35 cellular contexts compared by ENCODE assay signal in genomic region chr9:17735859-17736258, GRCh38.
"Had no signal": no experiment of that assay in that cellular context is flagged by ENCODE, and none has a peak within 500 bp of the region (broad histone marks: within the 10 kb centered on the region; RNA-seq: fewer than 3 reads in every experiment).

No MANE protein-coding gene starts in this region.

- ATAC-seq: activated CD8-positive, alpha-beta T cell treated with anti-CD3 and anti-CD28 coated beads for 36 hours; activated naive CD4-positive, alpha-beta T cell treated with anti-CD3 and anti-CD28 coated beads, Interleukin-2, amount 50 U/mL, for 72 hours; activated T-cell treated with anti-CD3 and anti-CD28 coated beads, Interleukin-2, amount 50 U/mL, for 4 hours; activated T-cell treated with anti-CD3 and anti-CD28 coated beads, Interleukin-2, amount 50 U/mL, for 72 hours; activated T-helper 17 cell treated with anti-CD3 and anti-CD28 coated beads, Interleukin-2, amount 50 U/mL, for 72 hours had no signal

- H3K27ac ChIP-seq: adrenal gland, ascending aorta, cardiac muscle cell, colonic mucosa had no signal

- H3K4me3 ChIP-seq: adrenal gland, ascending aorta, cardiac muscle cell, colonic mucosa had no signal

- H3K9me3 Mint-ChIP-seq: brain had no signal

- H3K27me3 ChIP-seq: adrenal gland, ascending aorta, cardiac muscle cell, colonic mucosa had no signal

- H3K27me3 Mint-ChIP-seq: activated B cell treated with CpG ODN at 0.5 μM for 24 hours; activated CD4-positive, alpha-beta memory T cell treated with anti-CD3 and anti-CD28 coated beads for 36 hours; activated CD4-positive, alpha-beta T cell treated with anti-CD3 and anti-CD28 coated beads, Interleukin-2, amount 10 ng/mL, durations not matched to agents 24 days and 14 days; activated CD8-positive, alpha-beta T cell treated with anti-CD3 and anti-CD28 coated beads for 36 hours; activated naive CD8-positive, alpha-beta T cell treated with anti-CD3 and anti-CD28 coated beads for 36 hours; activated T-helper 17 cell treated with anti-CD3 and anti-CD28 coated beads, Interleukin-2, amount 50 U/mL, for 72 hours; brain; central memory CD8-positive, alpha-beta T cell had no signal

- H3K36me3 Mint-ChIP-seq: activated CD4-positive, alpha-beta memory T cell treated with anti-CD3 and anti-CD28 coated beads for 36 hours; activated naive CD8-positive, alpha-beta T cell treated with anti-CD3 and anti-CD28 coated beads for 36 hours; brain had no signal

- H3K4me3 Mint-ChIP-seq: activated B cell treated with CpG ODN at 0.5 μM for 24 hours; activated CD4-positive, alpha-beta memory T cell treated with anti-CD3 and anti-CD28 coated beads for 36 hours; activated CD4-positive, alpha-beta T cell treated with anti-CD3 and anti-CD28 coated beads, Interleukin-2, amount 10 ng/mL, durations not matched to agents 24 days and 14 days; activated CD8-positive, alpha-beta T cell treated with anti-CD3 and anti-CD28 coated beads for 36 hours; activated naive CD4-positive, alpha-beta T cell treated with anti-CD3 and anti-CD28 coated beads for 36 hours; activated naive CD8-positive, alpha-beta T cell treated with anti-CD3 and anti-CD28 coated beads for 36 hours; activated T-cell treated with anti-CD3 and anti-CD28 coated beads, Interleukin-2, amount 50 U/mL, for 4 hours; activated T-cell treated with anti-CD3 and anti-CD28 coated beads, Interleukin-2, amount 50 U/mL, for 72 hours; activated T-helper 1 cell treated with anti-CD3 and anti-CD28 coated beads, Interleukin-12 subunit alpha, Interleukin-12 subunit beta, Interleukin-2, Interleukin-4 antibody, amounts not matched to agents 30 ng/mL and 10 ng/mL and 1 ng/mL, durations not matched to agents 14 hours and 24 hours and 36 hours; activated T-helper 17 cell treated with anti-CD3 and anti-CD28 coated beads, Interleukin-2, amount 50 U/mL, for 72 hours; brain; central memory CD8-positive, alpha-beta T cell; T-helper 1 cell treated with Interleukin-12 subunit alpha and Interleukin-12 subunit beta and Interleukin-4 antibody, amounts not matched to agents 30 μg/mL and 1 μg/mL, for 36 hours; T-helper 2 cell treated with Interferon-gamma antibody and Interleukin-4, amounts not matched to agents 5 μg/mL and 100 μg/mL, for 36 hours had no signal

- DNase-seq: activated B cell treated with CpG ODN at 0.5 μM for 24 hours; activated CD4-positive, alpha-beta memory T cell treated with anti-CD3 and anti-CD28 coated beads for 36 hours; activated CD4-positive, alpha-beta T cell treated with anti-CD3 and anti-CD28 coated beads for 4 hours; activated CD4-positive, alpha-beta T cell treated with anti-CD3 and anti-CD28 coated beads, Interleukin-2, amount 10 ng/mL, durations not matched to agents 24 days and 14 days; activated CD4-positive, alpha-beta T cell treated with anti-CD3 and anti-CD28 coated beads, Interleukin-2, amount 50 U/mL, for 1 hour; activated CD4-positive, alpha-beta T cell treated with anti-CD3 and anti-CD28 coated beads, Interleukin-2, amount 50 U/mL, for 4 hours; activated CD4-positive, CD25-positive, alpha-beta regulatory T cell treated with anti-CD3 and anti-CD28 coated beads, Interleukin-2, amount 50 U/mL, for 72 hours; activated CD8-positive, alpha-beta memory T cell treated with anti-CD3 and anti-CD28 coated beads, Interleukin-2, amount 50 U/mL, for 4 hours; activated CD8-positive, alpha-beta T cell treated with anti-CD3 and anti-CD28 coated beads for 36 hours; activated effector memory CD4-positive, alpha-beta T cell treated with anti-CD3 and anti-CD28 coated beads, Interleukin-2, amount 50 U/mL, for 16 hours; activated gamma-delta T cell treated with Interleukin-2 at 50 U/mL for 16 hours; activated naive CD4-positive, alpha-beta T cell; activated naive CD4-positive, alpha-beta T cell treated with anti-CD3 and anti-CD28 coated beads for 36 hours; activated naive CD4-positive, alpha-beta T cell treated with anti-CD3 and anti-CD28 coated beads, Interleukin-2, amount 50 U/mL, for 16 hours; activated naive CD8-positive, alpha-beta T cell treated with anti-CD3 and anti-CD28 coated beads for 36 hours; activated T-cell treated with anti-CD3 and anti-CD28 coated beads for 4 hours; activated T-cell treated with anti-CD3 and anti-CD28 coated beads, Interleukin-2, amount 50 U/mL, for 1 hour; activated T-cell treated with anti-CD3 and anti-CD28 coated beads, Interleukin-2, amount 50 U/mL, for 4 hours; activated T-cell treated with anti-CD3 and anti-CD28 coated beads, Interleukin-2, amount 50 U/mL, for 72 hours; adrenal gland; amniotic stem cell; caudate nucleus; cerebellar nuclear complex; colonic mucosa; T-helper 2 cell; T-helper 9 cell had no signal

- H3K27ac Mint-ChIP-seq: activated B cell treated with CpG ODN at 0.5 μM for 24 hours; activated CD4-positive, alpha-beta memory T cell treated with anti-CD3 and anti-CD28 coated beads for 36 hours; activated CD4-positive, alpha-beta T cell treated with anti-CD3 and anti-CD28 coated beads, Interleukin-2, amount 10 ng/mL, durations not matched to agents 24 days and 14 days; activated CD8-positive, alpha-beta T cell treated with anti-CD3 and anti-CD28 coated beads for 36 hours; activated naive CD4-positive, alpha-beta T cell treated with anti-CD3 and anti-CD28 coated beads for 36 hours; activated naive CD4-positive, alpha-beta T cell treated with anti-CD3 and anti-CD28 coated beads, Interleukin-2, amount 50 U/mL, for 72 hours; activated naive CD8-positive, alpha-beta T cell treated with anti-CD3 and anti-CD28 coated beads for 36 hours; activated T-cell treated with anti-CD3 and anti-CD28 coated beads, Interleukin-2, amount 50 U/mL, for 72 hours; activated T-helper 1 cell treated with anti-CD3 and anti-CD28 coated beads, Interleukin-12 subunit alpha, Interleukin-12 subunit beta, Interleukin-2, Interleukin-4 antibody, amounts not matched to agents 30 ng/mL and 10 ng/mL and 1 ng/mL, durations not matched to agents 14 hours and 24 hours and 36 hours; activated T-helper 17 cell treated with anti-CD3 and anti-CD28 coated beads, Interleukin-2, amount 50 U/mL, for 72 hours; T-helper 1 cell treated with Interleukin-12 subunit alpha and Interleukin-12 subunit beta and Interleukin-4 antibody, amounts not matched to agents 30 μg/mL and 1 μg/mL, for 36 hours; T-helper 2 cell treated with Interferon-gamma antibody and Interleukin-4, amounts not matched to agents 5 μg/mL and 100 μg/mL, for 36 hours had no signal

- H3K9me3 ChIP-seq: adrenal gland, ascending aorta, colonic mucosa had no signal

- H3K4me1 ChIP-seq: adrenal gland, ascending aorta, colonic mucosa had no signal

- H3K36me3 ChIP-seq: adrenal gland, ascending aorta, cardiac muscle cell, colonic mucosa had no signal

- H3K4me1 Mint-ChIP-seq: activated B cell treated with CpG ODN at 0.5 μM for 24 hours; activated CD4-positive, alpha-beta T cell treated with anti-CD3 and anti-CD28 coated beads, Interleukin-2, amount 10 ng/mL, durations not matched to agents 24 days and 14 days; activated naive CD8-positive, alpha-beta T cell treated with anti-CD3 and anti-CD28 coated beads for 36 hours; activated T-helper 17 cell treated with anti-CD3 and anti-CD28 coated beads, Interleukin-2, amount 50 U/mL, for 72 hours; brain; central memory CD8-positive, alpha-beta T cell had no signal
